In genomic region chr18:31941010-31941809, GRCh38 we compare ENCODE assay signal across 1 cellular context.
TF ChIP-seq lines count a peak whose summit lies in the region.

No MANE protein-coding gene starts in this region.

TF ChIP-seq in HepG2, 621 proteins besides CTCF, POLR2A, EP300 and RAD21 (continued from another document):
- no peak for TF ChIP-seq IRX3 (CRISPR knock-in tag; IDR thresholded peaks at IDR 0.05; ENCODE audit: borderline replicate concordance, low read depth)
